18 cellular contexts compared by ENCODE assay signal in the genomic region with DNA sequence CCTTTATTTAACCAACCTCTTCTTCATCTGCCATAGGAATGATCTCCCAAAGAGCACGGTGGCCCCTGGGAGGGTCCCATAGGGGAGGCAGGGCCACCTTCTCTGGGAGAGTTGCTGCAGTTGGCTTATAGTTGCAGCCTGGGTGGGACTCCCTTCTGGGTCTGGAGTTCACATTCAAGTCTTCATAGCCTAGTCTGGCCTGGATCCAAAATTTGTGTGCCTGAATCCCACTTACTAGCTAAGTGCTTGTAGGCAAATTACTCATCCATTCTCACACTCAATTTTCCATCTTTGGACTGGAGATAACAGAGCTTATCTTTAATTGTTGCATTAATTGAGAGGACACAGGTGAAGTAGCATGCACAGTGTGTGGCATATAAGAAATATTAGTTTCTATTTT.
"Had no signal": no experiment of that assay in that cellular context is flagged by ENCODE, and none has a peak within 500 bp of the region (broad histone marks: within the 10 kb centered on the region; RNA-seq: fewer than 3 reads in every experiment).

No MANE protein-coding gene starts in this region.

- H3K36me3 Mint-ChIP-seq: activated naive CD8-positive, alpha-beta T cell; naive thymus-derived CD8-positive, alpha-beta T cell; type B pancreatic cell; WTC11 had no signal

- H3K27ac ChIP-seq: breast epithelium, dorsolateral prefrontal cortex, heart right ventricle, neutrophil, skin epidermis had no signal

- ATAC-seq: activated CD8-positive, alpha-beta T cell treated with anti-CD3 and anti-CD28 coated beads for 36 hours; activated T-cell treated with anti-CD3 and anti-CD28 coated beads, Interleukin-2, amount 50 U/mL, for 4 hours; heart right ventricle; naive thymus-derived CD8-positive, alpha-beta T cell; stimulated activated naive CD8-positive, alpha-beta T cell treated with anti-CD3 and anti-CD28 coated beads, Interleukin-15, amount 100 ng/mL, for 72 hours; WTC11 had no signal

- H3K9me3 ChIP-seq: breast epithelium, neutrophil had no signal

- H3K4me3 Mint-ChIP-seq: activated CD8-positive, alpha-beta T cell treated with anti-CD3 and anti-CD28 coated beads for 36 hours; activated naive CD8-positive, alpha-beta T cell; activated T-cell treated with anti-CD3 and anti-CD28 coated beads, Interleukin-2, amount 50 U/mL, for 4 hours; endodermal cell; naive thymus-derived CD8-positive, alpha-beta T cell; stimulated activated naive CD8-positive, alpha-beta T cell treated with anti-CD3 and anti-CD28 coated beads, Interleukin-15, amount 100 ng/mL, for 72 hours; T-helper 1 cell treated with Interleukin-12 subunit alpha and Interleukin-12 subunit beta and Interleukin-4 antibody, amounts not matched to agents 30 μg/mL and 1 μg/mL, for 36 hours; type B pancreatic cell; WTC11 had no signal

- H3K27ac Mint-ChIP-seq: activated CD8-positive, alpha-beta T cell treated with anti-CD3 and anti-CD28 coated beads for 36 hours; activated naive CD8-positive, alpha-beta T cell; endodermal cell; T-helper 1 cell treated with Interleukin-12 subunit alpha and Interleukin-12 subunit beta and Interleukin-4 antibody, amounts not matched to agents 30 μg/mL and 1 μg/mL, for 36 hours; type B pancreatic cell; WTC11 had no signal

- H3K27me3 ChIP-seq: dorsolateral prefrontal cortex had no signal

- H3K4me1 Mint-ChIP-seq: endodermal cell; naive thymus-derived CD8-positive, alpha-beta T cell; stimulated activated naive CD8-positive, alpha-beta T cell treated with anti-CD3 and anti-CD28 coated beads, Interleukin-15, amount 100 ng/mL, for 72 hours; WTC11 had no signal

- H3K4me1 ChIP-seq: breast epithelium, heart right ventricle had no signal

- H3K4me3 ChIP-seq: breast epithelium, dorsolateral prefrontal cortex, heart right ventricle, skin epidermis had no signal

- DNase-seq: activated CD4-positive, alpha-beta T cell treated with anti-CD3 and anti-CD28 coated beads for 48 hours; activated CD8-positive, alpha-beta T cell treated with anti-CD3 and anti-CD28 coated beads for 36 hours; activated gamma-delta T cell; activated T-cell treated with anti-CD3 and anti-CD28 coated beads, Interleukin-2, amount 50 U/mL, for 4 hours; dorsolateral prefrontal cortex; endodermal cell; heart right ventricle; left colon; posterior cingulate gyrus; stimulated activated naive CD8-positive, alpha-beta T cell treated with anti-CD3 and anti-CD28 coated beads, Interleukin-15, amount 100 ng/mL, for 72 hours had no signal

- H3K9me3 Mint-ChIP-seq: activated CD8-positive, alpha-beta T cell treated with anti-CD3 and anti-CD28 coated beads for 36 hours; activated T-cell treated with anti-CD3 and anti-CD28 coated beads, Interleukin-2, amount 50 U/mL, for 4 hours; stimulated activated naive CD8-positive, alpha-beta T cell treated with anti-CD3 and anti-CD28 coated beads, Interleukin-15, amount 100 ng/mL, for 72 hours; T-helper 1 cell treated with Interleukin-12 subunit alpha and Interleukin-12 subunit beta and Interleukin-4 antibody, amounts not matched to agents 30 μg/mL and 1 μg/mL, for 36 hours; type B pancreatic cell; WTC11 had no signal

- H3K36me3 ChIP-seq: breast epithelium, heart right ventricle, neutrophil had no signal
